Comparison of ENCODE assay signal across 8 cellular contexts in the genomic region with DNA sequence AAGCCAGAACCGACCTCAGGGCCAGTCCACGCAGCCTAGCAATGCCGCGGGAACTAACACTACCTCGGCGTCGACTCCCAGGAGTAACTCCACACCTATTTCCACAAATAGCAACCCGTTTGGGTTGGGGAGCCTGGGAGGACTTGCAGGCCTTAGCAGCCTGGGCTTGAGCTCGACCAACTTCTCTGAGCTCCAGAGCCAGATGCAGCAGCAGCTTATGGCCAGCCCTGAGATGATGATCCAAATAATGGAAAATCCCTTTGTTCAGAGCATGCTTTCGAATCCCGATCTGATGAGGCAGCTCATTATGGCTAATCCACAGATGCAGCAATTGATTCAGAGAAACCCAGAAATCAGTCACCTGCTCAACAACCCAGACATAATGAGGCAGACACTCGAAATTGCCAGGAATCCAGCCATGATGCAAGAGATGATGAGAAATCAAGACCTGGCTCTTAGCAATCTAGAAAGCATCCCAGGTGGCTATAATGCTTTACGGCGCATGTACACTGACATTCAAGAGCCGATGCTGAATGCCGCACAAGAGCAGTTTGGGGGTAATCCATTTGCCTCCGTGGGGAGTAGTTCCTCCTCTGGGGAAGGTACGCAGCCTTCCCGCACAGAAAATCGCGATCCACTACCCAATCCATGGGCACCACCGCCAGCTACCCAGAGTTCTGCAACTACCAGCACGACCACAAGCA. TPM values are rescaled to one million over a fixed set of nuclear protein-coding genes. Genes with fewer than 3 reads are reported as not detected.
DNase-seq lines count a peak whose midpoint lies in the region; ATAC-seq and TF ChIP-seq lines count a peak whose summit lies in the region.

No MANE protein-coding gene starts in this region.

- no peaks in the 10 kb centered on the region for H3K9me3 ChIP-seq in DOHH2 (ENCODE audit: control insufficient read depth, insufficient read depth, low read length)

- peak overlapping the region; percentile 100 for H3K27ac Mint-ChIP-seq in activated naive CD4-positive, alpha-beta T cell treated with anti-CD3 and anti-CD28 coated beads for 36 hours
- H3K27ac Mint-ChIP-seq in osteocyte (ENCODE audit: unreplicated experiment), result peak overlapping the region; percentile 97

- H3K4me1 Mint-ChIP-seq in activated naive CD4-positive, alpha-beta T cell treated with anti-CD3 and anti-CD28 coated beads for 36 hours (ENCODE audit: low read depth), result peaks cover 8% of the 10 kb centered on the region
- H3K4me1 Mint-ChIP-seq in osteocyte (ENCODE audit: unreplicated experiment), result peaks cover 23% of the 10 kb centered on the region

- peak overlapping the region; percentile 85 for H3K27ac ChIP-seq in DOHH2 (ENCODE audit: low read depth, low read length)

- peaks cover 3% of the 10 kb centered on the region; the same call in 1 of the 2 replicates for H4K20me1 ChIP-seq in DOHH2 (ENCODE audit: control insufficient read depth, insufficient read depth, low read depth, low read length)

- peaks cover 33% of the 10 kb centered on the region for H3K36me3 ChIP-seq in DOHH2 (ENCODE audit: control insufficient read depth, low read length)

- H3K4me2 ChIP-seq in DOHH2 (ENCODE audit: low read length), result peak overlapping the region; percentile 86

- DNase-seq in NCI-H2107 treated with DMSO at 0.1 percent for 48 hours (lab: John Stamatoyannopoulos, UW; ENCODE audit: unreplicated experiment) (peak; percentile 39), glomerular visceral epithelial cell (ENCODE audit: extremely low spot score) (peak; percentile 38), osteocyte (ENCODE audit: extremely low spot score, unreplicated experiment) (peak; percentile 83), KG1 (lab: John Stamatoyannopoulos, UW) (no peak)
- DNase-seq in activated naive CD4-positive, alpha-beta T cell treated with anti-CD3 and anti-CD28 coated beads for 36 hours, result peak; percentile 81

- peaks cover 14% of the 10 kb centered on the region for H3K4me1 ChIP-seq in DOHH2 (ENCODE audit: control insufficient read depth, low read length)

- intact Hi-C loops in activated naive CD4-positive, alpha-beta T cell treated with anti-CD3 and anti-CD28 coated beads for 36 hours (cut with micrococcal nuclease), result loop anchor here (1.0 to 10.0 kb wide), 10 partner anchors 166 to 1028 kb away; a partner anchor contains a TSS

- H3K79me2 ChIP-seq in DOHH2 (ENCODE audit: control insufficient read depth, low read length), result peaks cover 59% of the 10 kb centered on the region

- H3F3A ChIP-seq in DOHH2 (ENCODE audit: control insufficient read depth, insufficient read depth), result 0 out of 2 replicates have a peak, but pooled peaks cover 5% of the 10 kb centered on the region

- H3K9me2 ChIP-seq in DOHH2 (replicated peaks; ENCODE audit: control insufficient read depth, low read length), result no peaks in the 10 kb centered on the region

- TF ChIP-seq CTCF in DOHH2 (IDR thresholded peaks at IDR 0.05; ENCODE audit: low read depth, low read length, poor library complexity, severe bottlenecking) (no peak), osteocyte (IDR thresholded peaks at IDR 0.05) (no peak)

- CTCF ChIA-PET in activated naive CD4-positive, alpha-beta T cell treated with anti-CD3 and anti-CD28 coated beads for 36 hours (lab: Charles Lee), result interaction anchor here (1.1 to 1.4 kb wide), 2 partner anchors 33 to 164 kb away, joined by 4 read pairs; a partner anchor contains a TSS

- peaks cover 43% of the 10 kb centered on the region for H3K36me3 Mint-ChIP-seq in activated naive CD4-positive, alpha-beta T cell treated with anti-CD3 and anti-CD28 coated beads for 36 hours (ENCODE audit: low read depth)
- no peaks in the 10 kb centered on the region for H3K36me3 Mint-ChIP-seq in osteocyte (ENCODE audit: unreplicated experiment)

- no peaks in the 10 kb centered on the region for H3K9me3 Mint-ChIP-seq in activated naive CD4-positive, alpha-beta T cell treated with anti-CD3 and anti-CD28 coated beads for 36 hours
- H3K9me3 Mint-ChIP-seq in osteocyte (ENCODE audit: unreplicated experiment), result no peaks in the 10 kb centered on the region

- peak overlapping the region; percentile 92 for H3K4me3 ChIP-seq in DOHH2 (ENCODE audit: low read length)

- H3K27me3 ChIP-seq in DOHH2 (ENCODE audit: control insufficient read depth, low read length), result no peaks in the 10 kb centered on the region

- no peaks in the 10 kb centered on the region for H3K27me3 Mint-ChIP-seq in activated naive CD4-positive, alpha-beta T cell treated with anti-CD3 and anti-CD28 coated beads for 36 hours (ENCODE audit: low read depth)
- no peaks in the 10 kb centered on the region for H3K27me3 Mint-ChIP-seq in osteocyte (ENCODE audit: unreplicated experiment)

- H3K4me3 Mint-ChIP-seq in activated naive CD4-positive, alpha-beta T cell treated with anti-CD3 and anti-CD28 coated beads for 36 hours, result peak overlapping the region; percentile 91
- peak overlapping the region; percentile 79 for H3K4me3 Mint-ChIP-seq in osteocyte (ENCODE audit: unreplicated experiment)

- peak; percentile 2 for ATAC-seq in GM21786 (IDR thresholded peaks at IDR 0.05; ENCODE audit: unreplicated experiment)
- no peak for ATAC-seq in GM21367 (IDR thresholded peaks at IDR 0.05; ENCODE audit: unreplicated experiment)

RNA-seq across cellular contexts. Expression of a gene that starts 0.9 kb away (rescaled TPM):
- total RNA-seq in activated naive CD4-positive, alpha-beta T cell treated with anti-CD3 and anti-CD28 coated beads for 36 hours, result 10 to 100 TPM; 67.2 to 67.3 TPM
- 42.6 and 42.7 TPM in 2 replicates for total RNA-seq in osteocyte
